Comparison of ENCODE assay signal across 1 cellular context in genomic region chr20:64056889-64057627, GRCh38.
A peak's percentile ranks its signal among the peaks of the same experiment; 100 is the strongest.
TF ChIP-seq lines count a peak whose summit lies in the region.

No MANE protein-coding gene starts in this region.

TF ChIP-seq in HepG2, 621 proteins besides CTCF, POLR2A, EP300 and RAD21 (continues in another document):
- TF ChIP-seq TSC22D2 (CRISPR knock-in tag; IDR thresholded peaks at IDR 0.05; ENCODE audit: borderline replicate concordance) (no peak; the same call in 1 of the 2 replicates), GTF3A (CRISPR knock-in tag; conservative IDR thresholded peaks at IDR 0.05) (no peak; the same call in none of the 2 replicates), ARNTL (CRISPR knock-in tag; IDR thresholded peaks at IDR 0.05) (no peak), TFE3 (CRISPR knock-in tag; IDR thresholded peaks at IDR 0.05) (no peak), ARID3A (IDR thresholded peaks at IDR 0.05; ENCODE audit: low read depth, low read length) (no peak), BORCS8-MEF2B (CRISPR knock-in tag; IDR thresholded peaks at IDR 0.05) (peak; percentile 82), HDAC1 (CRISPR knock-in tag; IDR thresholded peaks at IDR 0.05) (no peak; the same call in 1 of the 2 replicates), ZNF143 (CRISPR knock-in tag; IDR thresholded peaks at IDR 0.05) (no peak), FOXK1 (CRISPR knock-in tag; IDR thresholded peaks at IDR 0.05; ENCODE audit: borderline replicate concordance, low read depth) (no peak), CREBL2 (CRISPR knock-in tag; IDR thresholded peaks at IDR 0.05; ENCODE audit: borderline replicate concordance) (peak; percentile 92; the same call in 1 of the 2 replicates), MYNN (CRISPR knock-in tag; IDR thresholded peaks at IDR 0.05; ENCODE audit: low read depth) (no peak), ZNF207 (IDR thresholded peaks at IDR 0.05; ENCODE audit: borderline replicate concordance) (no peak), ZNF883 (CRISPR knock-in tag; IDR thresholded peaks at IDR 0.05; ENCODE audit: not compliant biosample characterization) (peak; percentile 12), ZBTB42 (CRISPR knock-in tag; IDR thresholded peaks at IDR 0.05) (0 out of 2 replicates have a peak, but pooled peaks have one; percentile 11), ZFP91 (CRISPR knock-in tag; IDR thresholded peaks at IDR 0.05; ENCODE audit: borderline replicate concordance) (peak; percentile 68; the same call in 1 of the 2 replicates), ZNF768 (CRISPR knock-in tag; IDR thresholded peaks at IDR 0.05) (no peak; the same call in 1 of the 2 replicates), FOXP4 (CRISPR knock-in tag; IDR thresholded peaks at IDR 0.05) (0 out of 2 replicates have a peak, but pooled peaks have one; percentile 4), JUNB (CRISPR knock-in tag; IDR thresholded peaks at IDR 0.05; ENCODE audit: borderline replicate concordance) (no peak), ZNF432 (CRISPR knock-in tag; IDR thresholded peaks at IDR 0.05; ENCODE audit: borderline replicate concordance) (no peak), ZNF713 (CRISPR knock-in tag; IDR thresholded peaks at IDR 0.05) (no peak), ZNF337 (CRISPR knock-in tag; IDR thresholded peaks at IDR 0.05; ENCODE audit: borderline replicate concordance, low read depth) (no peak), ATF1 (CRISPR knock-in tag; IDR thresholded peaks at IDR 0.05) (no peak), TAF15 (IDR thresholded peaks at IDR 0.05; ENCODE audit: low read depth, low read length, poor library complexity, severe bottlenecking) (no peak), DBP (CRISPR knock-in tag; IDR thresholded peaks at IDR 0.05; ENCODE audit: not compliant biosample characterization) (no peak), CBX5 (CRISPR knock-in tag; IDR thresholded peaks at IDR 0.05; ENCODE audit: borderline replicate concordance) (no peak), DRAP1 (CRISPR knock-in tag; IDR thresholded peaks at IDR 0.05) (peak; percentile 52), KLF6 (CRISPR knock-in tag; IDR thresholded peaks at IDR 0.05) (0 out of 2 replicates have a peak, but pooled peaks have one; percentile 11), ZNF333 (CRISPR knock-in tag; IDR thresholded peaks at IDR 0.05; ENCODE audit: borderline replicate concordance) (peak; percentile 44; the same call in 1 of the 2 replicates), ZNF570 (CRISPR knock-in tag; IDR thresholded peaks at IDR 0.05; ENCODE audit: borderline replicate concordance) (no peak), ZNF83 (CRISPR knock-in tag; IDR thresholded peaks at IDR 0.05; ENCODE audit: borderline replicate concordance) (no peak; the same call in 1 of the 2 replicates), IKZF5 (CRISPR knock-in tag; IDR thresholded peaks at IDR 0.05) (no peak; the same call in 1 of the 2 replicates), HIC2 (CRISPR knock-in tag; IDR thresholded peaks at IDR 0.05; ENCODE audit: low read depth) (0 out of 2 replicates have a peak, but pooled peaks have one; percentile 8), ZNF503 (CRISPR knock-in tag; IDR thresholded peaks at IDR 0.05) (no peak), THAP9 (CRISPR knock-in tag; IDR thresholded peaks at IDR 0.05; ENCODE audit: borderline replicate concordance) (no peak; the same call in 1 of the 2 replicates), ZNF225 (CRISPR knock-in tag; IDR thresholded peaks at IDR 0.05) (0 out of 2 replicates have a peak, but pooled peaks have one; percentile 51), SPEN (CRISPR knock-in tag; IDR thresholded peaks at IDR 0.05; ENCODE audit: low read depth) (no peak; the same call in 1 of the 2 replicates), ZFP62 (CRISPR knock-in tag; IDR thresholded peaks at IDR 0.05) (no peak), MEIS2 (CRISPR knock-in tag; IDR thresholded peaks at IDR 0.05) (no peak), HCFC1 (IDR thresholded peaks at IDR 0.05; ENCODE audit: low read depth, low read length) (no peak), ZNF766 (CRISPR knock-in tag; IDR thresholded peaks at IDR 0.05; ENCODE audit: borderline replicate concordance) (no peak), DNMT1 (CRISPR knock-in tag; IDR thresholded peaks at IDR 0.05) (peak; percentile 64; the same call in 1 of the 2 replicates)
